Comparison of ENCODE assay signal across 17 cellular contexts in the genomic region with DNA sequence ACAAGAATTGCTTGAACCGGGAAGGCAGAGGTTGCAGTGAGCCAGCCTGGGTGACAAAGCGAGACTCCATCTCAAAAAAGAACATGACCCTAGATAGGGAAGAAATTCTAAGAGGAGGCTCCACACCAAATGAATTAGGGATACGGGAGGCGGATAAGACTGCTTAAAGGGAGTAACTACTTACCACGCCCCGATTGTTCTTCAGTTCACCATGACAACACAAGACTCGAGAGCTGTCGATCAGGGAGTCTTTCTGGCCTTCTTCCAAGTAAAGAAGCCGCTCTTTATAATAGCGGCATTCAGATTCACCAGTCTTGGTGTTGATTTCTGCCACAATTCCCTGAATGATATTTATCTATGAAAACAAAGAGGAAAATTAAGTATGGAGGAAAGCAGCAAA. TPM values are rescaled to one million over a fixed set of nuclear protein-coding genes. Genes with fewer than 3 reads are reported as not detected.
DNase-seq lines count a peak whose midpoint lies in the region; ATAC-seq, FAIRE-seq and TF ChIP-seq lines count a peak whose summit lies in the region.
"Had no signal": no experiment of that assay in that cellular context is flagged by ENCODE, and none has a peak within 500 bp of the region (broad histone marks: within the 10 kb centered on the region; RNA-seq: fewer than 3 reads in every experiment).

No MANE protein-coding gene starts in this region.

- peaks cover 11 to 28% of the 10 kb centered on the region in 2 donors for H3K4me1 ChIP-seq in naive thymus-derived CD4-positive, alpha-beta T cell (ENCODE audit: control insufficient read depth in 2 of 2, insufficient read depth in 2 of 2, low read length in 2 of 2)
- no peaks in the 10 kb centered on the region for H3K4me1 ChIP-seq in right lobe of liver
- H3K4me1 ChIP-seq: A549 had no signal

- DNase-seq in activated naive CD8-positive, alpha-beta T cell treated with anti-CD3 and anti-CD28 coated beads, Interleukin-2, amount 50 U/mL, for 24 hours, result no peak
- peak; percentile 64 for DNase-seq in NCI-H2227 treated with DMSO at 0.1 percent for 48 hours (lab: John Stamatoyannopoulos, UW)
- DNase-seq in naive thymus-derived CD4-positive, alpha-beta T cell, result no peak
- DNase-seq in right lobe of liver, result no peak
- no peak for DNase-seq in H54 (ENCODE audit: insufficient read length, low spot score)
- no peak for DNase-seq in DMS153 treated with DMSO at 0.1 percent for 48 hours (lab: John Stamatoyannopoulos, UW; ENCODE audit: unreplicated experiment)
- DNase-seq: Calu3, MV-4-11, NCI-H146, NCI-H2081 treated with DMSO at 0.1 percent for 48 hours, NCI-H526 treated with DMSO at 0.1 percent for 48 hours, OCI-M1, SIG-M5 had no signal

- no peak for FAIRE-seq in H54 (lab: Jason Lieb, UNC)
- FAIRE-seq: A549 had no signal

- POLR2A ChIA-PET in naive thymus-derived CD4-positive, alpha-beta T cell (lab: Charles Lee), result interaction anchor here (0.6 to 2.5 kb wide), 5 partner anchors 14 to 62 kb away, joined by 3 to 6 read pairs (median 3); no protein-coding TSS in a partner anchor

- H3K27me3 ChIP-seq in naive thymus-derived CD4-positive, alpha-beta T cell (ENCODE audit: control insufficient read depth in 2 of 2, insufficient read depth in 2 of 2, low read length in 2 of 2), result no peaks in the 10 kb centered on the region
- H3K27me3 ChIP-seq in right lobe of liver, result no peaks in the 10 kb centered on the region

- H3K36me3 ChIP-seq in naive thymus-derived CD4-positive, alpha-beta T cell (ENCODE audit: control insufficient read depth in 2 of 3, insufficient read depth in 3 of 3, low read length in 3 of 3), result peaks cover 16 to 57% (median 20%) of the 10 kb centered on the region in 3 experiments
- H3K36me3 ChIP-seq in right lobe of liver, result no peaks in the 10 kb centered on the region

- no peaks in the 10 kb centered on the region for H3K9me3 Mint-ChIP-seq in activated naive CD8-positive, alpha-beta T cell (ENCODE audit: low read depth)
- no peaks in the 10 kb centered on the region for H3K9me3 Mint-ChIP-seq in activated naive CD8-positive, alpha-beta T cell treated with anti-CD3 and anti-CD28 coated beads, Interleukin-2, amount 50 U/mL, for 24 hours
- H3K9me3 Mint-ChIP-seq in naive thymus-derived CD4-positive, alpha-beta T cell, result no peaks in the 10 kb centered on the region

- 85% methylated on average over 8 of the region's 10 CpGs for WGBS in right lobe of liver (ENCODE audit: insufficient coverage, low coverage, low lambda C conversion rate, missing lambda C conversion rate)

- CTCF ChIA-PET in naive thymus-derived CD4-positive, alpha-beta T cell (lab: Charles Lee), result interaction anchor here (0.7 to 1.3 kb wide), 4 partner anchors 16 to 252 kb away, joined by 3 to 4 read pairs (median 4); no protein-coding TSS in a partner anchor

- intact Hi-C loops in naive thymus-derived CD4-positive, alpha-beta T cell (cut with micrococcal nuclease), result loop anchor here in 1 of 2 donors (2.0 kb wide), 1 partner anchor 16 kb away; no protein-coding TSS in a partner anchor
- intact Hi-C loops in right lobe of liver (cut with DNase I), result no loop called here

- TF ChIP-seq CTCF in right lobe of liver (IDR thresholded peaks at IDR 0.05), result no peak

- TF ChIP-seq POLR2A in right lobe of liver (IDR thresholded peaks at IDR 0.05), result no peak
- TF ChIP-seq POLR2A in H54 (IDR thresholded peaks at IDR 0.05; ENCODE audit: low read depth, low read length), result no peak

- peak overlapping the region; percentile 34 for H3K27ac Mint-ChIP-seq in activated naive CD8-positive, alpha-beta T cell
- H3K27ac Mint-ChIP-seq in activated naive CD8-positive, alpha-beta T cell treated with anti-CD3 and anti-CD28 coated beads, Interleukin-2, amount 50 U/mL, for 24 hours, result no peak overlapping the region
- peak overlapping the region in 5 of 9 donors; percentile 6 to 89 (median 69) for H3K27ac Mint-ChIP-seq in naive thymus-derived CD4-positive, alpha-beta T cell
- H3K27ac Mint-ChIP-seq: CD14-positive monocyte had no signal

- no peak overlapping the region for H3K27ac ChIP-seq in naive thymus-derived CD4-positive, alpha-beta T cell (ENCODE audit: low read depth, low read length)
- no peak overlapping the region for H3K27ac ChIP-seq in right lobe of liver
- H3K27ac ChIP-seq: A549 had no signal

- no peak overlapping the region for H3K4me3 Mint-ChIP-seq in activated naive CD8-positive, alpha-beta T cell
- H3K4me3 Mint-ChIP-seq in activated naive CD8-positive, alpha-beta T cell treated with anti-CD3 and anti-CD28 coated beads, Interleukin-2, amount 50 U/mL, for 24 hours, result no peak overlapping the region
- H3K4me3 Mint-ChIP-seq in naive thymus-derived CD4-positive, alpha-beta T cell, result no peak overlapping the region
- H3K4me3 Mint-ChIP-seq: CD14-positive monocyte had no signal

- H3K4me3 ChIP-seq in naive thymus-derived CD4-positive, alpha-beta T cell (ENCODE audit: low read length), result no peak overlapping the region
- no peak overlapping the region for H3K4me3 ChIP-seq in right lobe of liver
- H3K4me3 ChIP-seq: A549 had no signal

- no peak for ATAC-seq in activated naive CD8-positive, alpha-beta T cell treated with anti-CD3 and anti-CD28 coated beads, Interleukin-2, amount 50 U/mL, for 24 hours
- no peak for ATAC-seq in naive thymus-derived CD4-positive, alpha-beta T cell
- ATAC-seq in right lobe of liver, result no peak
- ATAC-seq: A549, HCT116 had no signal

- peaks cover 51% of the 10 kb centered on the region for H3K4me1 Mint-ChIP-seq in activated naive CD8-positive, alpha-beta T cell (ENCODE audit: low read depth)
- peaks cover 51% of the 10 kb centered on the region for H3K4me1 Mint-ChIP-seq in activated naive CD8-positive, alpha-beta T cell treated with anti-CD3 and anti-CD28 coated beads, Interleukin-2, amount 50 U/mL, for 24 hours
- H3K4me1 Mint-ChIP-seq in naive thymus-derived CD4-positive, alpha-beta T cell, result peaks cover 11 to 46% (median 37%) of the 10 kb centered on the region in 7 donors

- H3K36me3 Mint-ChIP-seq in activated naive CD8-positive, alpha-beta T cell, result peaks cover 23% of the 10 kb centered on the region
- peaks cover 71% of the 10 kb centered on the region for H3K36me3 Mint-ChIP-seq in activated naive CD8-positive, alpha-beta T cell treated with anti-CD3 and anti-CD28 coated beads, Interleukin-2, amount 50 U/mL, for 24 hours (ENCODE audit: low read depth)
- H3K36me3 Mint-ChIP-seq in naive thymus-derived CD4-positive, alpha-beta T cell, result peaks cover 7 to 55% (median 33%) of the 10 kb centered on the region in 5 donors

- no peaks in the 10 kb centered on the region for H3K27me3 Mint-ChIP-seq in activated naive CD8-positive, alpha-beta T cell
- no peaks in the 10 kb centered on the region for H3K27me3 Mint-ChIP-seq in activated naive CD8-positive, alpha-beta T cell treated with anti-CD3 and anti-CD28 coated beads, Interleukin-2, amount 50 U/mL, for 24 hours
- H3K27me3 Mint-ChIP-seq in naive thymus-derived CD4-positive, alpha-beta T cell, result no peaks in the 10 kb centered on the region

- no peaks in the 10 kb centered on the region for H3K9me3 ChIP-seq in naive thymus-derived CD4-positive, alpha-beta T cell (ENCODE audit: control insufficient read depth in 2 of 3, low read length in 3 of 3)
- H3K9me3 ChIP-seq in right lobe of liver, result no peaks in the 10 kb centered on the region
- H3K9me3 ChIP-seq: A549 had no signal

RNA-seq across cellular contexts. Expression of a gene that starts 53.9 kb away (rescaled TPM):
- 100 to 1,000 TPM in 1 of 5 experiments, 10 to 100 TPM in 4; 61.8 to 113 (median 75.2) TPM for total RNA-seq in naive thymus-derived CD4-positive, alpha-beta T cell
- polyA plus RNA-seq in naive thymus-derived CD4-positive, alpha-beta T cell, result 10 to 100 TPM; 24.5 to 26.7 TPM
- total RNA-seq in right lobe of liver, result 10 to 100 TPM; 13.7 to 31.0 (median 21.5) TPM
